In genomic region chr1:94542088-94542671, GRCh38 we compare ENCODE assay signal across 8 cellular contexts. TPM values are rescaled to one million over a fixed set of nuclear protein-coding genes. Genes with fewer than 3 reads are reported as not detected.
DNase-seq lines count a peak whose midpoint lies in the region; FAIRE-seq and TF ChIP-seq lines count a peak whose summit lies in the region.

No MANE protein-coding gene starts in this region.

- TF ChIP-seq CTCF in VCaP (conservative IDR thresholded peaks at IDR 0.05) (no peak), fibroblast of villous mesenchyme (IDR thresholded peaks at IDR 0.05; ENCODE audit: insufficient read depth, low read depth, low read length) (no peak)

- peaks cover 43% of the 10 kb centered on the region for H3K79me2 ChIP-seq in GM23248 (ENCODE audit: insufficient read depth)

- DNase-seq in DMS53 (lab: John Stamatoyannopoulos, UW), result peak; percentile 77
- peak; percentile 72 for DNase-seq in GM23248
- peak; percentile 89 for DNase-seq in fibroblast of villous mesenchyme (ENCODE audit: low read depth)
- peak; percentile 35 for DNase-seq in occipital lobe (lab: John Stamatoyannopoulos, UW)
- DNase-seq in NCI-H446 treated with DMSO at 0.1 percent for 48 hours (lab: John Stamatoyannopoulos, UW), result no peak
- DNase-seq in RKO (ENCODE audit: low spot score), result no peak
- DNase-seq in GM19239 (ENCODE audit: insufficient read length, low spot score), result no peak

- H3K27me3 ChIP-seq in GM23248 (replicated peaks; ENCODE audit: insufficient read depth), result no peaks in the 10 kb centered on the region

- no peaks in the 10 kb centered on the region for H3K9me2 ChIP-seq in GM23248 (ENCODE audit: insufficient read depth)

- H2AFZ ChIP-seq in GM23248, result peak overlapping the region; percentile 20; the same call in 1 of the 2 replicates

- peak overlapping the region; percentile 90 for H3K4me3 ChIP-seq in GM23248
- H3K4me3 ChIP-seq in fibroblast of villous mesenchyme (ENCODE audit: low read depth, low read length), result peak overlapping the region; percentile 69

- H3K4me1 ChIP-seq in GM23248 (ENCODE audit: insufficient read depth), result peaks cover 67% of the 10 kb centered on the region

- H3K36me3 ChIP-seq in GM23248 (ENCODE audit: low read depth), result peaks cover 22% of the 10 kb centered on the region

- in situ Hi-C loops in GM23248 (cut with MboI), result no loop called here

- no peaks in the 10 kb centered on the region for H3K9me3 ChIP-seq in GM23248 (ENCODE audit: low read depth)

- H3F3A ChIP-seq in GM23248 (ENCODE audit: insufficient read depth), result peaks cover 74% of the 10 kb centered on the region

- H3K9ac ChIP-seq in GM23248, result peak overlapping the region; percentile 83

- H4K20me1 ChIP-seq in GM23248 (ENCODE audit: insufficient read depth), result no peaks in the 10 kb centered on the region

- H3K4me2 ChIP-seq in GM23248 (ENCODE audit: unreplicated experiment), result peak overlapping the region; percentile 96

- H3K27ac ChIP-seq in GM23248 (peak overlapping the region; percentile 78), VCaP (peak overlapping the region; percentile 90)

- WGBS in GM23248 (ENCODE audit: low coverage in 1 of 2, low lambda C conversion rate in 2 of 2, missing lambda C conversion rate in 2 of 2), 2 experiments, result 1 to 2% methylated on average over 25 of the region's 25 CpGs

- FAIRE-seq in GM19239 (lab: Jason Lieb, UNC), result no peak

RNA-seq across cellular contexts. Expression of gene F3, which starts 0.6 kb away (rescaled TPM):
- 93.7 and 120 TPM in 2 replicates for total RNA-seq in GM23248 (2014; rRNA removed; shearing (Covaris generic))
- polyA plus RNA-seq in GM23248 (2016; fragmentation: Nextera tagmentation; extraction: Ambion mirVana), result 116 TPM in 2 replicates
- total RNA-seq in fibroblast of villous mesenchyme (198 and 506 TPM in 2 replicates), occipital lobe (25.6 TPM)

Comparison
In these comparisons a context has a peak if more than half of its experiments do, and no peak if none do; other contexts are left out.
1. DNase-seq: peak in DMS53 (single experiment), GM23248 (single experiment), fibroblast of villous mesenchyme (single experiment) and occipital lobe (single experiment); none in NCI-H446 treated with DMSO at 0.1 percent for 48 hours (single experiment), RKO (single experiment) and GM19239 (single experiment).